9 cellular contexts compared by ENCODE assay signal in the genomic region with DNA sequence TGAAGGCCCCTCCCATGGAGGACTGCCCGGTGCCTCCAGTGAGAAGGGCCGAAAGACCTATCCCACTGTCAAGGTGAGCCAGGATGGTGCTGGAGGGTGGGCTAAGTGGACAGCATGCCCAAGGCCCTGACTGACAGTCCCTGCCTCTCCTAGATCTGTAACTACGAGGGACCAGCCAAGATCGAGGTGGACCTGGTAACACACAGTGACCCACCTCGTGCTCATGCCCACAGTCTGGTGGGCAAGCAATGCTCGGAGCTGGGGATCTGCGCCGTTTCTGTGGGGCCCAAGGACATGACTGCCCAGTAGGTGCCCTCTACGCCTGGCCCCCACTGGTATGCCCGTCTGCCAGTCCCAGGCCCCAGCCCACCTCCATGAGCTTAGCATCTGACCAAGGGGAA. TPM values are rescaled to one million over a fixed set of nuclear protein-coding genes. Genes with fewer than 3 reads are reported as not detected.
DNase-seq lines count a peak whose midpoint lies in the region; ATAC-seq and TF ChIP-seq lines count a peak whose summit lies in the region.
"Had no signal": no experiment of that assay in that cellular context is flagged by ENCODE, and none has a peak within 500 bp of the region (broad histone marks: within the 10 kb centered on the region; RNA-seq: fewer than 3 reads in every experiment).

No MANE protein-coding gene starts in this region.

- no peak for TF ChIP-seq CTCF in DOHH2 (IDR thresholded peaks at IDR 0.05; ENCODE audit: low read depth, low read length, poor library complexity, severe bottlenecking)

- WGBS in esophagus, 2 donors: 88 to 89% methylated on average over 10 of the region's 10 CpGs

- DNase-seq in NT2/D1 (ENCODE audit: low read depth, low spot score): no peak
- DNase-seq in superior temporal gyrus (ENCODE audit: extremely low spot score): no peak
- no peak for DNase-seq in activated CD4-positive, alpha-beta T cell treated with anti-CD3 and anti-CD28 coated beads for 4 hours
- no peak for DNase-seq in stimulated activated CD4-positive, alpha-beta T cell treated with anti-CD3 and anti-CD28 coated beads, Interleukin-12 subunit alpha, Interleukin-12 subunit beta, amount 100 ng/mL, for 4 hours

- peaks cover 10% of the 10 kb centered on the region for H3K27me3 ChIP-seq in DOHH2 (ENCODE audit: control insufficient read depth, low read length)
- H3K27me3 ChIP-seq in NT2/D1 (ENCODE audit: insufficient read depth, insufficient read length): peaks cover 4% of the 10 kb centered on the region
- H3K27me3 ChIP-seq in esophagus (ENCODE audit: control insufficient read depth in 1 of 2, insufficient read depth in 2 of 2, low read length in 2 of 2): no peaks in the 10 kb centered on the region
- no peaks in the 10 kb centered on the region for H3K27me3 ChIP-seq in rectal smooth muscle tissue (ENCODE audit: control insufficient read depth, insufficient read depth, low read length)
- H3K27me3 ChIP-seq: right lobe of liver had no signal

- no peaks in the 10 kb centered on the region for H3K9me3 ChIP-seq in DOHH2 (ENCODE audit: control insufficient read depth, insufficient read depth, low read length)
- no peaks in the 10 kb centered on the region for H3K9me3 ChIP-seq in NT2/D1 (ENCODE audit: insufficient read depth, low read length)
- H3K9me3 ChIP-seq in esophagus (ENCODE audit: control insufficient read depth in 2 of 2, insufficient read depth in 1 of 2, low read depth in 1 of 2, low read length in 1 of 2): no peaks in the 10 kb centered on the region
- H3K9me3 ChIP-seq: right lobe of liver had no signal

- H3K4me3 ChIP-seq in DOHH2 (ENCODE audit: low read length) (peak overlapping the region; percentile 86; the same call in 1 of the 2 replicates), NT2/D1 (ENCODE audit: insufficient read length, low read depth) (peak overlapping the region; percentile 77), esophagus (ENCODE audit: low read depth in 1 of 2, low read length in 2 of 2) (peak overlapping the region; percentile 63 to 71), rectal smooth muscle tissue (ENCODE audit: low read length) (peak overlapping the region; percentile 90)

- peaks cover 6% of the 10 kb centered on the region; the same call in 1 of the 2 replicates for H3K79me2 ChIP-seq in DOHH2 (ENCODE audit: control insufficient read depth, low read length)

- H3K4me1 ChIP-seq in DOHH2 (ENCODE audit: control insufficient read depth, low read length) (peaks cover 27% of the 10 kb centered on the region), NT2/D1 (ENCODE audit: insufficient read depth, insufficient read length) (peaks cover 28% of the 10 kb centered on the region), esophagus (ENCODE audit: control insufficient read depth in 2 of 2, insufficient read depth in 2 of 2, low read length in 1 of 2) (peaks cover 7 to 19% of the 10 kb centered on the region in 2 donors), rectal smooth muscle tissue (ENCODE audit: control insufficient read depth, insufficient read depth, low read length) (peaks cover 36% of the 10 kb centered on the region)

- H3F3A ChIP-seq in DOHH2 (ENCODE audit: control insufficient read depth, insufficient read depth): 0 out of 2 replicates have a peak, but pooled peaks cover 2% of the 10 kb centered on the region

- H3K9ac ChIP-seq in NT2/D1 (ENCODE audit: insufficient read length, low read depth): peak overlapping the region; percentile 86
- H3K9ac ChIP-seq in rectal smooth muscle tissue (ENCODE audit: low read length): peak overlapping the region; percentile 12

- H3K36me3 ChIP-seq in DOHH2 (ENCODE audit: control insufficient read depth, low read length) (peaks cover 11% of the 10 kb centered on the region; the same call in 1 of the 2 replicates), NT2/D1 (ENCODE audit: insufficient read depth, insufficient read length, low read length) (peaks cover 48% of the 10 kb centered on the region), esophagus (ENCODE audit: control insufficient read depth in 2 of 2, insufficient read depth in 2 of 2, low read length in 1 of 2) (peaks cover 0 to 15% of the 10 kb centered on the region in 2 donors), rectal smooth muscle tissue (ENCODE audit: control insufficient read depth, insufficient read depth, low read length) (peaks cover 13% of the 10 kb centered on the region)

- ATAC-seq in GM21737 (IDR thresholded peaks at IDR 0.05; ENCODE audit: unreplicated experiment): no peak
- ATAC-seq: right lobe of liver had no signal

- H3K9me2 ChIP-seq in DOHH2 (replicated peaks; ENCODE audit: control insufficient read depth, low read length): no peaks in the 10 kb centered on the region

- H3K27ac ChIP-seq in DOHH2 (ENCODE audit: low read depth, low read length) (no peak overlapping the region), esophagus (ENCODE audit: low read depth in 2 of 2, low read length in 1 of 2) (peak overlapping the region; percentile 5 to 78), rectal smooth muscle tissue (ENCODE audit: low read depth, low read length) (peak overlapping the region; percentile 97)

- peak overlapping the region; percentile 91; the same call in 1 of the 2 replicates for H3K4me2 ChIP-seq in DOHH2 (ENCODE audit: low read length)

- no peaks in the 10 kb centered on the region for H4K20me1 ChIP-seq in DOHH2 (ENCODE audit: control insufficient read depth, insufficient read depth, low read depth, low read length)

RNA-seq across cellular contexts. Expression of gene NFKB2, which starts 1.2 kb away (rescaled TPM):
- polyA plus RNA-seq in esophagus: 10 to 100 TPM; 11.4 to 22.6 TPM

RNA-seq across cellular contexts. Expression of gene PSD, which starts 21.8 kb away (rescaled TPM):
- polyA plus RNA-seq in esophagus: 1 to 10 TPM; 1.1 to 2.1 TPM

RNA-seq across cellular contexts. Expression of gene FBXL15, which starts 23.9 kb away (rescaled TPM):
- 10 to 100 TPM in 1 of 2 donors, 1 to 10 TPM in 1; 6.3 to 15.2 TPM for polyA plus RNA-seq in esophagus

RNA-seq across cellular contexts. Expression of gene CUEDC2, which starts 35.6 kb away (rescaled TPM):
- 10 to 100 TPM; 16.3 to 30.3 TPM for polyA plus RNA-seq in esophagus

RNA-seq across cellular contexts. Expression of gene C10orf95, which starts 54.6 kb away (rescaled TPM):
- polyA plus RNA-seq in esophagus: under 1 TPM; 0.37 to 0.65 TPM
